11 cellular contexts compared by ENCODE assay signal in genomic region chr12:8227732-8228077, GRCh38. TPM values are rescaled to one million over a fixed set of nuclear protein-coding genes. Genes with fewer than 3 reads are reported as not detected.
DNase-seq lines count a peak whose midpoint lies in the region; ATAC-seq and TF ChIP-seq lines count a peak whose summit lies in the region.
"Not testable (repeated sequence)": the region's sequence is repeated elsewhere in the genome, so short reads cannot be mapped to it uniquely, and the experiment has no call there.
"Had no signal": no experiment of that assay in that cellular context is flagged by ENCODE, and none has a peak within 500 bp of the region (broad histone marks: within the 10 kb centered on the region; RNA-seq: fewer than 3 reads in every experiment).

No MANE protein-coding gene starts in this region.

- H3K4me3 ChIP-seq in CD4-positive, CD25-positive, alpha-beta regulatory T cell (ENCODE audit: low read depth, low read length) = not testable (repeated sequence)
- peak overlapping the region; percentile 44 for H3K4me3 ChIP-seq in HFF-Myc (replicated peaks; ENCODE audit: low read depth, low read length)
- H3K4me3 ChIP-seq in kidney epithelial cell (ENCODE audit: low read depth, low read length) = peak overlapping the region; percentile 27
- H3K4me3 ChIP-seq in sigmoid colon = peak overlapping the region in 3 of 4 donors; percentile 17 to 36 (median 23)

- intact Hi-C loops in dendritic cell treated with granulocyte-macrophage colony-stimulating factor and Interleukin-4, amounts not matched to agents 40 ng/mL and 50 ng/mL, for 4 days (cut with micrococcal nuclease); sigmoid colon (cut with DNase I): not testable (repeated sequence)

- H3K36me3 Mint-ChIP-seq in CD4-positive, CD25-positive, alpha-beta regulatory T cell; WTC11; activated naive CD4-positive, alpha-beta T cell treated with anti-CD3 and anti-CD28 coated beads, Interleukin-2, amount 50 U/mL, for 24 hours; dendritic cell treated with granulocyte-macrophage colony-stimulating factor and Interleukin-4, amounts not matched to agents 40 ng/mL and 50 ng/mL, for 4 days (ENCODE audit: low read depth); type B pancreatic cell: not testable (repeated sequence)

- peak overlapping the region in 2 of 3 donors; percentile 17 to 79 for H3K27ac Mint-ChIP-seq in CD4-positive, CD25-positive, alpha-beta regulatory T cell
- H3K27ac Mint-ChIP-seq in WTC11; activated naive CD4-positive, alpha-beta T cell treated with anti-CD3 and anti-CD28 coated beads, Interleukin-2, amount 50 U/mL, for 24 hours; type B pancreatic cell: not testable (repeated sequence)
- H3K27ac Mint-ChIP-seq in dendritic cell treated with granulocyte-macrophage colony-stimulating factor and Interleukin-4, amounts not matched to agents 40 ng/mL and 50 ng/mL, for 4 days = peak overlapping the region; percentile 91

- H3K9me3 Mint-ChIP-seq in CD4-positive, CD25-positive, alpha-beta regulatory T cell; WTC11; activated naive CD4-positive, alpha-beta T cell treated with anti-CD3 and anti-CD28 coated beads, Interleukin-2, amount 50 U/mL, for 24 hours; dendritic cell treated with granulocyte-macrophage colony-stimulating factor and Interleukin-4, amounts not matched to agents 40 ng/mL and 50 ng/mL, for 4 days; type B pancreatic cell: not testable (repeated sequence)

- not testable (repeated sequence) for H3K4me1 ChIP-seq in CD4-positive, CD25-positive, alpha-beta regulatory T cell (ENCODE audit: control insufficient read depth, insufficient read depth, low read length, poor library complexity, severe bottlenecking)
- H3K4me1 ChIP-seq in sigmoid colon = peaks cover 0 to 11% (median 0%) of the 10 kb centered on the region in 4 donors

- H3K27me3 ChIP-seq in CD4-positive, CD25-positive, alpha-beta regulatory T cell (ENCODE audit: control insufficient read depth, insufficient read depth, low read length); kidney epithelial cell (ENCODE audit: control insufficient read depth, insufficient read depth, low read length); sigmoid colon: not testable (repeated sequence)

- WGBS in sigmoid colon, 2 donors = 37 to 40% methylated on average over 7 of the region's 7 CpGs

- TF ChIP-seq EP300 in sigmoid colon (IDR thresholded peaks at IDR 0.05) = not testable (repeated sequence)

- DNase-seq in CD4-positive, CD25-positive, alpha-beta regulatory T cell = peak in 1 of 3 donors; percentile 18
- DNase-seq in HFF-Myc (ENCODE audit: extremely low read depth, low read depth); WTC11 (ENCODE audit: low spot score); kidney epithelial cell (ENCODE audit: low read depth); sigmoid colon; type B pancreatic cell (ENCODE audit: extremely low spot score, unreplicated experiment): not testable (repeated sequence)

- not testable (repeated sequence) for H3K27ac ChIP-seq in CD4-positive, CD25-positive, alpha-beta regulatory T cell (ENCODE audit: insufficient read depth, low read length, poor library complexity, severe bottlenecking); sigmoid colon

- H3K9me3 ChIP-seq in CD4-positive, CD25-positive, alpha-beta regulatory T cell (ENCODE audit: control insufficient read depth in 2 of 2, low read length in 2 of 2); sigmoid colon: not testable (repeated sequence)

- POLR2A ChIA-PET in WTC11 (lab: Charles Lee) = interaction anchor here (0.6 kb wide), 1 partner anchor 1967 kb away, joined by 3 read pairs; no protein-coding TSS in a partner anchor

- H3K36me3 ChIP-seq in CD4-positive, CD25-positive, alpha-beta regulatory T cell (ENCODE audit: control insufficient read depth, insufficient read depth, low read length); kidney epithelial cell (ENCODE audit: control insufficient read depth, insufficient read depth, low read length); sigmoid colon: not testable (repeated sequence)

- peaks cover 0 to 29% (median 4%) of the 10 kb centered on the region in 4 donors for H3K4me1 Mint-ChIP-seq in CD4-positive, CD25-positive, alpha-beta regulatory T cell
- H3K4me1 Mint-ChIP-seq in WTC11 = peaks cover 17% of the 10 kb centered on the region
- H3K4me1 Mint-ChIP-seq in activated naive CD4-positive, alpha-beta T cell treated with anti-CD3 and anti-CD28 coated beads, Interleukin-2, amount 50 U/mL, for 24 hours; type B pancreatic cell (ENCODE audit: unreplicated experiment): not testable (repeated sequence)
- H3K4me1 Mint-ChIP-seq in dendritic cell treated with granulocyte-macrophage colony-stimulating factor and Interleukin-4, amounts not matched to agents 40 ng/mL and 50 ng/mL, for 4 days (ENCODE audit: low read depth) = peaks cover 60% of the 10 kb centered on the region

- H3K27me3 Mint-ChIP-seq in CD4-positive, CD25-positive, alpha-beta regulatory T cell; WTC11 (ENCODE audit: low read depth); activated naive CD4-positive, alpha-beta T cell treated with anti-CD3 and anti-CD28 coated beads, Interleukin-2, amount 50 U/mL, for 24 hours; dendritic cell treated with granulocyte-macrophage colony-stimulating factor and Interleukin-4, amounts not matched to agents 40 ng/mL and 50 ng/mL, for 4 days; type B pancreatic cell: not testable (repeated sequence)

- CTCF ChIA-PET in WTC11 (lab: Charles Lee) = interaction anchor here (1.3 kb wide), 1 partner anchor 585 kb away, joined by 6 read pairs; no protein-coding TSS in a partner anchor

- TF ChIP-seq CTCF in HFF-Myc (IDR thresholded peaks at IDR 0.05; ENCODE audit: low read depth, low read length, missing control alignments); WTC11 (IDR thresholded peaks at IDR 0.05); kidney epithelial cell (IDR thresholded peaks at IDR 0.05; ENCODE audit: insufficient read depth, low read length, poor library complexity, severe bottlenecking); sigmoid colon (IDR thresholded peaks at IDR 0.05); type B pancreatic cell (conservative IDR thresholded peaks at IDR 0.05): not testable (repeated sequence)

- TF ChIP-seq POLR2A in sigmoid colon (IDR thresholded peaks at IDR 0.05) = not testable (repeated sequence)

- peak overlapping the region in 2 of 4 donors; percentile 83 to 84 for H3K4me3 Mint-ChIP-seq in CD4-positive, CD25-positive, alpha-beta regulatory T cell
- H3K4me3 Mint-ChIP-seq in WTC11 = peak overlapping the region; percentile 28
- H3K4me3 Mint-ChIP-seq in activated naive CD4-positive, alpha-beta T cell treated with anti-CD3 and anti-CD28 coated beads, Interleukin-2, amount 50 U/mL, for 24 hours = peak overlapping the region; percentile 19
- H3K4me3 Mint-ChIP-seq in dendritic cell treated with granulocyte-macrophage colony-stimulating factor and Interleukin-4, amounts not matched to agents 40 ng/mL and 50 ng/mL, for 4 days = peak overlapping the region; percentile 85
- peak overlapping the region; percentile 31 for H3K4me3 Mint-ChIP-seq in type B pancreatic cell

- not testable (repeated sequence) for ATAC-seq in CD4-positive, CD25-positive, alpha-beta regulatory T cell (ENCODE audit: low read depth in 2 of 2); WTC11

RNA-seq across cellular contexts. Expression of gene FAM90A1, which starts 0.3 kb away (rescaled TPM):
- 0.67 TPM for total RNA-seq in CD4-positive, CD25-positive, alpha-beta regulatory T cell
- polyA plus RNA-seq in CD4-positive, CD25-positive, alpha-beta regulatory T cell = under 1 TPM in 2 of 4 donors, not detected in 2; 0.11 to 0.24 TPM
- total RNA-seq in WTC11 (2021) (0.35 to 0.44 TPM (median 0.39 TPM) in 3 replicates), kidney epithelial cell (0.63 and 1.1 TPM in 2 replicates), sigmoid colon (under 1 TPM in 2 of 4 donors, not detected in 2; 0.28 to 0.33 TPM), type B pancreatic cell (ENCODE audit: low replicate concordance) (0.36 TPM in 1 of 2 replicates, not detected in the other)
- under 1 TPM in 1 of 3 donors, not detected in 2; 0.41 TPM for polyA plus RNA-seq in sigmoid colon
- total RNA-seq: H1, HepG2, pulmonary artery endothelial cell had no signal
- polyA plus RNA-seq: HepG2 had no signal
